20 cellular contexts compared by ENCODE assay signal in the genomic region with DNA sequence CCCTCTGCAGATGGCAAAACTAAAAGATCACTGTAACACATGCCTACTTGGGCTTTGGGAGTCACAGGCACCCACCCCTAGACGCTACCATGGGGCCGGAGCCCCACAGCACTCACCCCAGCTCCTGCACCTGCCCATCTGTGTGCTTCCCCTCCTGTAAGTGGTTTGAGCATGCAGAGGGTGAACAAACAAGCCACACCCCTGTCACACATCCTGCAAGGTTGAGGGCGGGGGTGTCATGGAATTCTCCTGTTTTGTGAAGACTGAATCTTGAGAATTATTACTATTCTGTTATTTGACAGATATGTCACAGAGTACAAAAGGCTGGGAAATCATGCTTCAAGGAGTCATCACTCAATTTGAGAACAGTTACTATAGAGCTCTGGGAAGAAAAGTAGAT.
A peak's percentile ranks its signal among the peaks of the same experiment; 100 is the strongest.
DNase-seq lines count a peak whose midpoint lies in the region; ATAC-seq and TF ChIP-seq lines count a peak whose summit lies in the region.
"Had no signal": no experiment of that assay in that cellular context is flagged by ENCODE, and none has a peak within 500 bp of the region (broad histone marks: within the 10 kb centered on the region; RNA-seq: fewer than 3 reads in every experiment).

No MANE protein-coding gene starts in this region.

- CTCF ChIA-PET in A673 (lab: Charles Lee) = no interaction called here

- DNase-seq in DMS53 treated with DMSO at 0.1 percent for 48 hours (lab: John Stamatoyannopoulos, UW; ENCODE audit: unreplicated experiment) = peak; percentile 69
- DNase-seq in NCI-H510A (lab: John Stamatoyannopoulos, UW) = peak; percentile 52
- DNase-seq in colonic mucosa = peak; percentile 51
- DNase-seq in osteocyte (ENCODE audit: extremely low spot score, unreplicated experiment) = no peak
- no peak for DNase-seq in A673 (ENCODE audit: low spot score)
- no peak for DNase-seq in activated naive CD4-positive, alpha-beta T cell treated with anti-CD3 and anti-CD28 coated beads, Interleukin-2, amount 50 U/mL, for 72 hours (ENCODE audit: low spot score in 2 of 2)
- DNase-seq: activated CD4-positive, alpha-beta T cell treated with anti-CD3 and anti-CD28 coated beads for 1 hour; activated CD8-positive, alpha-beta memory T cell treated with anti-CD3 and anti-CD28 coated beads, Interleukin-2, amount 10 ng/mL, durations not matched to agents 7 days and 5 days; adrenal gland; effector memory CD8-positive, alpha-beta T cell; GDM1; left ventricle myocardium inferior; NCI-H1105; stimulated activated CD4-positive, alpha-beta T cell treated with anti-CD3 and anti-CD28 coated beads, Interleukin-4, amount 100 ng/mL, for 24 hours; testis had no signal

- H3K27ac ChIP-seq in colonic mucosa (peak overlapping the region; percentile 55), mucosa of rectum (ENCODE audit: low read depth in 2 of 2, low read length in 2 of 2) (peak overlapping the region; percentile 44 to 51), A673 (ENCODE audit: low read depth, low read length, poor library complexity, severe bottlenecking) (no peak overlapping the region)
- H3K27ac ChIP-seq: adrenal gland, HL-60, left ventricle myocardium inferior, testis had no signal

- no peak for ATAC-seq in GM18519 (IDR thresholded peaks at IDR 0.05; ENCODE audit: low FRiP score, unreplicated experiment)
- ATAC-seq in activated naive CD4-positive, alpha-beta T cell treated with anti-CD3 and anti-CD28 coated beads, Interleukin-2, amount 50 U/mL, for 72 hours = no peak
- ATAC-seq: activated CD8-positive, alpha-beta memory T cell treated with anti-CD3 and anti-CD28 coated beads, Interleukin-2, amount 10 ng/mL, durations not matched to agents 7 days and 5 days; effector memory CD8-positive, alpha-beta T cell; K562 had no signal

- no peaks in the 10 kb centered on the region for H3K27me3 ChIP-seq in colonic mucosa
- no peaks in the 10 kb centered on the region for H3K27me3 ChIP-seq in mucosa of rectum (ENCODE audit: control insufficient read depth in 2 of 2, insufficient read depth in 2 of 2, low read length in 2 of 2)
- no peaks in the 10 kb centered on the region for H3K27me3 ChIP-seq in A673 (replicated peaks; ENCODE audit: insufficient read depth, low read depth, low read length, poor library complexity)
- H3K27me3 ChIP-seq: adrenal gland, testis had no signal

- no peak overlapping the region for H3K4me3 Mint-ChIP-seq in osteocyte (ENCODE audit: unreplicated experiment)
- H3K4me3 Mint-ChIP-seq: activated CD8-positive, alpha-beta memory T cell treated with anti-CD3 and anti-CD28 coated beads, Interleukin-2, amount 10 ng/mL, durations not matched to agents 7 days and 5 days; central memory CD8-positive, alpha-beta T cell; effector memory CD8-positive, alpha-beta T cell had no signal

- intact Hi-C loops in colonic mucosa (cut with DNase I) = no loop called here
- intact Hi-C loops in A673 (cut with micrococcal nuclease; ENCODE audit: unreplicated experiment) = no loop called here

- H3K27me3 Mint-ChIP-seq in osteocyte (ENCODE audit: unreplicated experiment) = no peaks in the 10 kb centered on the region
- H3K27me3 Mint-ChIP-seq: activated CD8-positive, alpha-beta memory T cell treated with anti-CD3 and anti-CD28 coated beads, Interleukin-2, amount 10 ng/mL, durations not matched to agents 7 days and 5 days; central memory CD8-positive, alpha-beta T cell had no signal

- POLR2A ChIA-PET in A673 (lab: Charles Lee; ENCODE audit: low non-redundant PET) = no interaction called here

- H3K4me1 Mint-ChIP-seq in osteocyte (ENCODE audit: unreplicated experiment) = no peaks in the 10 kb centered on the region
- H3K4me1 Mint-ChIP-seq: central memory CD8-positive, alpha-beta T cell had no signal

- TF ChIP-seq CTCF in colonic mucosa (IDR thresholded peaks at IDR 0.05) (no peak), osteocyte (IDR thresholded peaks at IDR 0.05) (no peak), A673 (conservative IDR thresholded peaks at IDR 0.05; ENCODE audit: low read depth, low read length) (no peak)

- no peak overlapping the region for H3K27ac Mint-ChIP-seq in osteocyte (ENCODE audit: unreplicated experiment)
- peak overlapping the region in 1 of 2 donors; percentile 15 for H3K27ac Mint-ChIP-seq in activated naive CD4-positive, alpha-beta T cell treated with anti-CD3 and anti-CD28 coated beads, Interleukin-2, amount 50 U/mL, for 72 hours
- H3K27ac Mint-ChIP-seq: activated CD8-positive, alpha-beta memory T cell treated with anti-CD3 and anti-CD28 coated beads, Interleukin-2, amount 10 ng/mL, durations not matched to agents 7 days and 5 days had no signal

- H3K36me3 ChIP-seq in colonic mucosa = no peaks in the 10 kb centered on the region
- H3K36me3 ChIP-seq in mucosa of rectum (ENCODE audit: control insufficient read depth in 2 of 2, insufficient read depth in 2 of 2, low read length in 2 of 2) = no peaks in the 10 kb centered on the region
- no peaks in the 10 kb centered on the region for H3K36me3 ChIP-seq in A673 (ENCODE audit: insufficient read depth, low read length, poor library complexity, severe bottlenecking)

- H3K9me3 ChIP-seq in colonic mucosa (no peaks in the 10 kb centered on the region), mucosa of rectum (ENCODE audit: control insufficient read depth in 2 of 2, low read length in 2 of 2) (no peaks in the 10 kb centered on the region), A673 (ENCODE audit: low read depth, low read length, poor library complexity, severe bottlenecking) (no peaks in the 10 kb centered on the region)
- H3K9me3 ChIP-seq: adrenal gland, testis had no signal

- BruUV-seq in A673 (replicated peaks; lab: Mats Ljungman, UMichigan) = no TSS peak

- H3K9me3 Mint-ChIP-seq in osteocyte (ENCODE audit: unreplicated experiment) = peaks cover 6% of the 10 kb centered on the region
- H3K9me3 Mint-ChIP-seq in activated naive CD4-positive, alpha-beta T cell treated with anti-CD3 and anti-CD28 coated beads, Interleukin-2, amount 50 U/mL, for 72 hours = no peaks in the 10 kb centered on the region
- H3K9me3 Mint-ChIP-seq: central memory CD8-positive, alpha-beta T cell; effector memory CD8-positive, alpha-beta T cell had no signal

- H3K36me3 Mint-ChIP-seq in osteocyte (ENCODE audit: unreplicated experiment) = peaks cover 62% of the 10 kb centered on the region
- no peaks in the 10 kb centered on the region for H3K36me3 Mint-ChIP-seq in activated naive CD4-positive, alpha-beta T cell treated with anti-CD3 and anti-CD28 coated beads, Interleukin-2, amount 50 U/mL, for 72 hours
- H3K36me3 Mint-ChIP-seq: activated CD8-positive, alpha-beta memory T cell treated with anti-CD3 and anti-CD28 coated beads, Interleukin-2, amount 10 ng/mL, durations not matched to agents 7 days and 5 days had no signal

- H3K4me1 ChIP-seq in colonic mucosa (peaks cover 4% of the 10 kb centered on the region), mucosa of rectum (ENCODE audit: control insufficient read depth in 2 of 2, insufficient read depth in 2 of 2, low read length in 2 of 2) (peaks cover 0 to 12% of the 10 kb centered on the region in 2 donors), A673 (ENCODE audit: insufficient read depth, low read length, poor library complexity, severe bottlenecking) (peaks cover 16% of the 10 kb centered on the region)
- H3K4me1 ChIP-seq: adrenal gland, left ventricle myocardium inferior, testis had no signal

- H3K4me3 ChIP-seq in colonic mucosa = no peak overlapping the region
- no peak overlapping the region for H3K4me3 ChIP-seq in mucosa of rectum (ENCODE audit: low read length in 2 of 2)
- no peak overlapping the region for H3K4me3 ChIP-seq in A673 (ENCODE audit: low read depth, low read length, poor library complexity, severe bottlenecking)
- H3K4me3 ChIP-seq: adrenal gland, K562, left ventricle myocardium inferior, testis had no signal

- no peak overlapping the region for H3K9ac ChIP-seq in colonic mucosa (ENCODE audit: low read depth in 2 of 2, low read length in 2 of 2)
- no peak overlapping the region for H3K9ac ChIP-seq in mucosa of rectum (ENCODE audit: low read depth in 1 of 2, low read length in 2 of 2)

Comparison
In these comparisons a context has a peak if more than half of its experiments do, and no peak if none do; other contexts are left out.
1. DNase-seq: peak in DMS53 treated with DMSO at 0.1 percent for 48 hours (single experiment), NCI-H510A (single experiment) and colonic mucosa (single experiment); none in osteocyte (single experiment), A673 (single experiment) and activated naive CD4-positive, alpha-beta T cell treated with anti-CD3 and anti-CD28 coated beads, Interleukin-2, amount 50 U/mL, for 72 hours (0 of 2).